In the genomic region with DNA sequence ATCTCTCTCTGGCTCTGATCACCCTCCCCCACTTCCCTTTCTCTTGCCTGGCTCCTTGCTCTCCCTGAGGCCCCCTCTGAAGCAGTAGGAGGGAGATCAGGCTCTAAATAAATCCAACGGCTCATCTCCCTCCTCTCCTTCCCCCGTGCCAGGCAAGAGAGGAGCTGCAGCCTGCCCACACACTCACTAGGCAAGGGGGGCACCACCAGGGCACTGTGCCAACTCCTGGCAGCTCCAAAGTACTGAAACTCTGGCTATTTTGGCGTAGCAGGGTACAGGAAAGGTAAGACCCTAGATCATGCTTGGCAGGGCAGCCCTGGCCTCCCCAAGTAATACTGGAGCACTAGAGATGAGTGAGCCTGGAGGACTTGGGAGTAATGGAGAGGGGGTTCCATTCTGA, we compare ENCODE assay signal across 26 cellular contexts. TPM values are rescaled to one million over a fixed set of nuclear protein-coding genes. Genes with fewer than 3 reads are reported as not detected.
DNase-seq lines count a peak whose midpoint lies in the region; ATAC-seq and TF ChIP-seq lines count a peak whose summit lies in the region.
"Had no signal": no experiment of that assay in that cellular context is flagged by ENCODE, and none has a peak within 500 bp of the region (broad histone marks: within the 10 kb centered on the region; RNA-seq: fewer than 3 reads in every experiment).

No MANE protein-coding gene starts in this region.

- H3K36me3 Mint-ChIP-seq in T-cell (no peaks in the 10 kb centered on the region), neural crest cell (ENCODE audit: low read depth) (no peaks in the 10 kb centered on the region)
- H3K36me3 Mint-ChIP-seq in stimulated activated memory B cell treated with anti-CD40 and anti-IgM and Interleukin-4, amounts not matched to agents 10 μg/mL and 1 μg/mL and 100 μg/mL, for 72 hours: no peaks in the 10 kb centered on the region
- H3K36me3 Mint-ChIP-seq: activated naive CD8-positive, alpha-beta T cell treated with anti-CD3 and anti-CD28 coated beads for 36 hours had no signal

- no peak overlapping the region for H3K27ac Mint-ChIP-seq in T-cell
- no peak overlapping the region for H3K27ac Mint-ChIP-seq in neural crest cell (ENCODE audit: unreplicated experiment)
- H3K27ac Mint-ChIP-seq in stimulated activated memory B cell treated with anti-CD40 and anti-IgM and Interleukin-4, amounts not matched to agents 10 μg/mL and 1 μg/mL and 100 μg/mL, for 72 hours: no peak overlapping the region
- H3K27ac Mint-ChIP-seq: activated CD4-positive, alpha-beta T cell treated with anti-CD3 and anti-CD28 coated beads for 36 hours; activated CD8-positive, alpha-beta T cell treated with anti-CD3 and anti-CD28 coated beads, Interleukin-2, amount 10 ng/mL, durations not matched to agents 7 days and 5 days; activated naive CD8-positive, alpha-beta T cell treated with anti-CD3 and anti-CD28 coated beads for 36 hours; B cell had no signal

- no peak overlapping the region; a peak in 1 of 22 replicates for H3K27ac ChIP-seq in BLaER1 treated with 17β-estradiol and CSF1 and Interleukin-3, amounts not matched to agents 10 nM and 100 nM
- H3K27ac ChIP-seq in ectodermal cell (ENCODE audit: insufficient read depth, low read depth, low read length, poor library complexity, severe bottlenecking): no peak overlapping the region
- H3K27ac ChIP-seq: right lobe of liver, tibial nerve had no signal

- H3K4me3 ChIP-seq in BLaER1 treated with 17β-estradiol and CSF1 and Interleukin-3, amounts not matched to agents 10 nM and 100 nM: no peak overlapping the region
- H3K4me3 ChIP-seq in ectodermal cell (ENCODE audit: insufficient read depth, low read depth, low read length): peak overlapping the region; percentile 5
- H3K4me3 ChIP-seq: GM12878, right lobe of liver, tibial nerve had no signal

- WGBS in ectodermal cell, 2 experiments: 61 to 65% methylated on average over 3 of the region's 3 CpGs

- H3K9ac ChIP-seq in BLaER1 treated with 17β-estradiol and CSF1 and Interleukin-3, amounts not matched to agents 10 nM and 100 nM: peak overlapping the region in 3 of 11 experiments; percentile 18 to 89 (median 41); a peak in 2 of 22 replicates

- no peaks in the 10 kb centered on the region for H3K9me3 ChIP-seq in BLaER1 treated with 17β-estradiol and CSF1 and Interleukin-3, amounts not matched to agents 10 nM and 100 nM (replicated peaks in 1 of 11)
- H3K9me3 ChIP-seq in ectodermal cell (ENCODE audit: control insufficient read depth, low read length): no peaks in the 10 kb centered on the region
- H3K9me3 ChIP-seq: right lobe of liver, tibial nerve had no signal

- CTCF ChIA-PET in T-cell (lab: Charles Lee): no interaction called here

- no peak for TF ChIP-seq CTCF in neural crest cell (conservative IDR thresholded peaks at IDR 0.05)

- peak overlapping the region in 2 of 3 donors; percentile 22 to 91 for H3K4me3 Mint-ChIP-seq in T-cell
- peak overlapping the region; percentile 89 for H3K4me3 Mint-ChIP-seq in neural crest cell
- H3K4me3 Mint-ChIP-seq in stimulated activated memory B cell treated with anti-CD40 and anti-IgM and Interleukin-4, amounts not matched to agents 10 μg/mL and 1 μg/mL and 100 μg/mL, for 72 hours: no peak overlapping the region
- H3K4me3 Mint-ChIP-seq: activated CD4-positive, alpha-beta T cell treated with anti-CD3 and anti-CD28 coated beads for 36 hours; activated naive CD8-positive, alpha-beta T cell treated with anti-CD3 and anti-CD28 coated beads for 36 hours had no signal

- no peaks in the 10 kb centered on the region for H3K27me3 ChIP-seq in BLaER1 treated with 17β-estradiol and CSF1 and Interleukin-3, amounts not matched to agents 10 nM and 100 nM
- peaks cover 23% of the 10 kb centered on the region for H3K27me3 ChIP-seq in ectodermal cell (ENCODE audit: control insufficient read depth, insufficient read depth, low read length, poor library complexity, severe bottlenecking)
- H3K27me3 ChIP-seq: tibial nerve had no signal

- ATAC-seq in T-cell (replicated peaks in 1 of 4) (no peak), left cardiac atrium (no peak)
- no peak for ATAC-seq in stimulated activated memory B cell treated with anti-CD40 and anti-IgM and Interleukin-4, amounts not matched to agents 10 μg/mL and 1 μg/mL and 100 μg/mL, for 72 hours
- ATAC-seq: activated CD4-positive, alpha-beta T cell treated with anti-CD3 and anti-CD28 coated beads for 36 hours; activated CD8-positive, alpha-beta T cell treated with anti-CD3 and anti-CD28 coated beads, Interleukin-2, amount 10 ng/mL, durations not matched to agents 7 days and 5 days; GM12878; right lobe of liver; Right ventricle myocardium inferior had no signal

- intact Hi-C loops in left cardiac atrium (cut with DNase I): no loop called here

- POLR2A ChIA-PET in T-cell (lab: Charles Lee): no interaction called here

- H3K4me1 Mint-ChIP-seq in T-cell: peaks cover 30 to 38% (median 30%) of the 10 kb centered on the region in 3 donors
- H3K4me1 Mint-ChIP-seq in neural crest cell: peaks cover 32% of the 10 kb centered on the region
- H3K4me1 Mint-ChIP-seq in stimulated activated memory B cell treated with anti-CD40 and anti-IgM and Interleukin-4, amounts not matched to agents 10 μg/mL and 1 μg/mL and 100 μg/mL, for 72 hours: peaks cover 40% of the 10 kb centered on the region

- H3K4me2 ChIP-seq in BLaER1 treated with 17β-estradiol and CSF1 and Interleukin-3, amounts not matched to agents 10 nM and 100 nM: peak overlapping the region; percentile 82 to 100 (median 99); a peak in 21 of 22 replicates

- DNase-seq in T-cell (no peak), neural crest cell (ENCODE audit: low read depth, low spot score) (no peak), NCI-H1930 (lab: John Stamatoyannopoulos, UW) (no peak), left cardiac atrium (no peak), mucosa of gallbladder (ENCODE audit: low spot score) (no peak)
- DNase-seq: activated CD4-positive, alpha-beta T cell treated with anti-CD3 and anti-CD28 coated beads for 36 hours; activated CD8-positive, alpha-beta T cell treated with anti-CD3 and anti-CD28 coated beads, Interleukin-2, amount 10 ng/mL, durations not matched to agents 7 days and 5 days; activated naive CD8-positive, alpha-beta T cell treated with anti-CD3 and anti-CD28 coated beads for 36 hours; DMS 273 treated with DMSO at 0.1 percent for 48 hours; effector memory CD4-positive, alpha-beta T cell; erythroblast; islet precursor cell; NCI-H1417 treated with DMSO at 0.1 percent for 48 hours; NCI-H2081 treated with DMSO at 0.1 percent for 48 hours; NCI-H226; NCI-H526 treated with DMSO at 0.1 percent for 48 hours; right lobe of liver; stimulated activated CD4-positive, alpha-beta T cell treated with anti-CD3 and anti-CD28 coated beads, Interleukin-12 subunit alpha, Interleukin-12 subunit beta, amount 100 ng/mL, for 4 hours; stimulated activated CD4-positive, alpha-beta T cell treated with anti-CD3 and anti-CD28 coated beads, Interleukin-2, amount 100 ng/mL, for 48 hours had no signal

- H3K36me3 ChIP-seq in BLaER1 treated with 17β-estradiol and CSF1 and Interleukin-3, amounts not matched to agents 10 nM and 100 nM: peaks cover 18 to 45% (median 25%) of the 10 kb centered on the region in 11 experiments; a peak in 20 of 22 replicates
- H3K36me3 ChIP-seq in ectodermal cell (ENCODE audit: control insufficient read depth, insufficient read depth, low read length): peaks cover 3% of the 10 kb centered on the region
- H3K36me3 ChIP-seq: right lobe of liver had no signal

- peaks cover 0 to 4% of the 10 kb centered on the region in 2 donors for H3K27me3 Mint-ChIP-seq in T-cell
- H3K27me3 Mint-ChIP-seq in neural crest cell (ENCODE audit: low read depth): peaks cover 5% of the 10 kb centered on the region
- peaks cover 23% of the 10 kb centered on the region for H3K27me3 Mint-ChIP-seq in stimulated activated memory B cell treated with anti-CD40 and anti-IgM and Interleukin-4, amounts not matched to agents 10 μg/mL and 1 μg/mL and 100 μg/mL, for 72 hours

- H3K9me3 Mint-ChIP-seq in T-cell: no peaks in the 10 kb centered on the region
- no peaks in the 10 kb centered on the region for H3K9me3 Mint-ChIP-seq in neural crest cell
- H3K9me3 Mint-ChIP-seq in stimulated activated memory B cell treated with anti-CD40 and anti-IgM and Interleukin-4, amounts not matched to agents 10 μg/mL and 1 μg/mL and 100 μg/mL, for 72 hours: no peaks in the 10 kb centered on the region
- H3K9me3 Mint-ChIP-seq: activated naive CD8-positive, alpha-beta T cell treated with anti-CD3 and anti-CD28 coated beads for 36 hours had no signal

- H4K20me1 ChIP-seq in BLaER1 treated with 17β-estradiol and CSF1 and Interleukin-3, amounts not matched to agents 10 nM and 100 nM: peaks cover 0 to 65% (median 34%) of the 10 kb centered on the region in 11 experiments; a peak in 16 of 22 replicates

- H3K4me1 ChIP-seq in BLaER1 treated with 17β-estradiol and CSF1 and Interleukin-3, amounts not matched to agents 10 nM and 100 nM: peaks cover 42 to 48% (median 44%) of the 10 kb centered on the region in 10 experiments
- peaks cover 25% of the 10 kb centered on the region for H3K4me1 ChIP-seq in ectodermal cell (ENCODE audit: control insufficient read depth, insufficient read depth, low read length)

RNA-seq across cellular contexts. Expression of gene CACNB3, which starts 2.1 kb away (rescaled TPM):
- 10 to 100 TPM in 2 of 5 donors, 1 to 10 TPM in 3; 4.3 to 12.4 (median 8.9) TPM for total RNA-seq in T-cell
- polyA plus RNA-seq in ectodermal cell (2013, experiment 1 of 4): 89.9 TPM
- polyA plus RNA-seq in ectodermal cell (2013, experiment 2 of 4): 86.1 TPM
- 69.9 TPM for polyA plus RNA-seq in ectodermal cell (2013, experiment 3 of 4)
- 76.3 TPM for polyA plus RNA-seq in ectodermal cell (2013, experiment 4 of 4)
- 57.4 and 59.7 TPM in 2 replicates for total RNA-seq in neural crest cell
- total RNA-seq in left cardiac atrium: 1 to 10 TPM; 8.8 to 9.5 TPM
- 43.1 TPM for total RNA-seq in mucosa of gallbladder

RNA-seq across cellular contexts. Expression of gene ADCY6, which starts 31.5 kb away (rescaled TPM):
- total RNA-seq in T-cell (under 1 TPM in 4 of 5 donors, not detected in 1; 0.10 to 0.76 (median 0.66) TPM), neural crest cell (79.5 and 81.0 TPM in 2 replicates), left cardiac atrium (100 to 1,000 TPM in 1 of 2 donors, 10 to 100 TPM in 1; 51.5 to 113 TPM), mucosa of gallbladder (69.9 TPM)
- 68.4 TPM for polyA plus RNA-seq in ectodermal cell (2013, experiment 1 of 4)
- polyA plus RNA-seq in ectodermal cell (2013, experiment 2 of 4): 84.1 TPM
- polyA plus RNA-seq in ectodermal cell (2013, experiment 3 of 4): 51.6 TPM
- 65.0 TPM for polyA plus RNA-seq in ectodermal cell (2013, experiment 4 of 4)
- total RNA-seq: B cell had no signal

RNA-seq across cellular contexts. Expression of gene DDX23, which starts 31.6 kb away (rescaled TPM):
- total RNA-seq in T-cell (100 to 1,000 TPM in 3 of 5 donors, 10 to 100 TPM in 2; 86.8 to 158 (median 144) TPM), neural crest cell (119 and 124 TPM in 2 replicates), left cardiac atrium (10 to 100 TPM; 34.7 to 37.5 TPM), mucosa of gallbladder (85.1 TPM)
- 108 TPM for polyA plus RNA-seq in ectodermal cell (2013, experiment 1 of 4)
- polyA plus RNA-seq in ectodermal cell (2013, experiment 2 of 4): 102 TPM
- polyA plus RNA-seq in ectodermal cell (2013, experiment 3 of 4): 65.4 TPM
- 70.7 TPM for polyA plus RNA-seq in ectodermal cell (2013, experiment 4 of 4)

RNA-seq across cellular contexts. Expression of gene RND1, which starts 45.3 kb away (rescaled TPM):
- total RNA-seq in T-cell (10 to 100 TPM in 1 of 5 donors, 1 to 10 TPM in 4; 2.6 to 10.5 (median 5.0) TPM), neural crest cell (4.2 and 6.1 TPM in 2 replicates), left cardiac atrium (under 1 TPM; 0.56 to 0.79 TPM), mucosa of gallbladder (14.6 TPM)
- 30.5 TPM for polyA plus RNA-seq in ectodermal cell (2013, experiment 1 of 4)
- 27.9 TPM for polyA plus RNA-seq in ectodermal cell (2013, experiment 2 of 4)
- 29.8 TPM for polyA plus RNA-seq in ectodermal cell (2013, experiment 3 of 4)
- 35.8 TPM for polyA plus RNA-seq in ectodermal cell (2013, experiment 4 of 4)

Comparison
In these comparisons a context has a peak if more than half of its experiments do, and no peak if none do; other contexts are left out.
1. RNA of gene ADCY6, which starts 31.5 kb away (total RNA-seq): 51.5 to 113 TPM in left cardiac atrium, 79.5 to 81.0 TPM in neural crest cell and 69.9 TPM in mucosa of gallbladder (single experiment); 0.10 to 0.76 TPM in T-cell; every median in the first group is over 10 times any median in the second.